1 cellular context compared by ENCODE assay signal in genomic region chr4:38332699-38333098, GRCh38.
TF ChIP-seq lines count a peak whose summit lies in the region.

No MANE protein-coding gene starts in this region.

TF ChIP-seq in K562, 482 proteins besides CTCF, POLR2A, EP300 and RAD21 (continued from another document):
- no peak for TF ChIP-seq GMEB1 (CRISPR knock-in tag; IDR thresholded peaks at IDR 0.05)
- no peak for TF ChIP-seq HES1 (IDR thresholded peaks at IDR 0.05; ENCODE audit: low read depth)
- no peak for TF ChIP-seq DLX4 (CRISPR knock-in tag; IDR thresholded peaks at IDR 0.05)
- no peak for TF ChIP-seq CXXC5 (CRISPR knock-in tag; IDR thresholded peaks at IDR 0.05)
- TF ChIP-seq GTF2B (IDR thresholded peaks at IDR 0.05; ENCODE audit: extremely low read depth, insufficient read length), result no peak
- no peak for TF ChIP-seq PURB (CRISPR knock-in tag; IDR thresholded peaks at IDR 0.05; ENCODE audit: low read depth)
- no peak for TF ChIP-seq ELF2 (CRISPR knock-in tag; IDR thresholded peaks at IDR 0.05)
- TF ChIP-seq EP400 (IDR thresholded peaks at IDR 0.05), result no peak
- no peak for TF ChIP-seq STAT5A (IDR thresholded peaks at IDR 0.05; ENCODE audit: borderline replicate concordance, low read length)
- TF ChIP-seq HDGF (IDR thresholded peaks at IDR 0.05), result no peak
TF ChIP-seq in K562: peak in this region for 0.
